ENCODE assay signal across 32 cellular contexts in the genomic region with DNA sequence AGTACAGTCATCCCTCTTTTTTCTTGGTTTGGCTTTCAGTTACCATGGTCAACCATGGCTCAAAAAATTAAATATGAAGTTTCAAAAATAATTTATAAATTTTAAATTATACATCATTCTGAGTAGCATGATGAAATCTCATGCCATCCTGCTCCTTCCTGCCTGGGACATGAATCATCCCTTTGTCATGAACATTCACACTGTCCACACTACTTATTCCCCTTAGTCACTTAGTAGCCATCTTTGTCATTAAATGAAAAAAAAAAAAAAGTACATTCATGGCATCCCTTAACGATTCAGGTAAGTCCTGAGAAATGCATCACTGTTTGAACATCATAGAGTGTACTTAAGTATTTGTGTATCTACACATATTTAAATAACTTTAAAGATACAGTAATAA.
DNase-seq lines count a peak whose midpoint lies in the region; ATAC-seq, FAIRE-seq and TF ChIP-seq lines count a peak whose summit lies in the region.
"Had no signal": no experiment of that assay in that cellular context is flagged by ENCODE, and none has a peak within 500 bp of the region (broad histone marks: within the 10 kb centered on the region; RNA-seq: fewer than 3 reads in every experiment).

No MANE protein-coding gene starts in this region.

- dilution Hi-C loops in mammary epithelial cell (cut with HindIII; ENCODE audit: low sequenced_read_pairs) = no loop called here

- H3K4me2 ChIP-seq in mammary epithelial cell (ENCODE audit: insufficient read depth, low read depth, low read length) = no peak overlapping the region

- no peaks in the 10 kb centered on the region for H3K79me2 ChIP-seq in mammary epithelial cell (ENCODE audit: insufficient read depth, low read length)

- no peaks in the 10 kb centered on the region for H3K4me1 ChIP-seq in mammary epithelial cell (ENCODE audit: insufficient read depth, low read length)
- H3K4me1 ChIP-seq: adrenal gland, BE2C, lower lobe of right lung, right lobe of liver, stomach, tibial artery had no signal

- no peaks in the 10 kb centered on the region for H3K27me3 Mint-ChIP-seq in immature natural killer cell (ENCODE audit: low read depth in 3 of 3)
- H3K27me3 Mint-ChIP-seq: activated CD4-positive, alpha-beta memory T cell treated with anti-CD3 and anti-CD28 coated beads for 36 hours; naive thymus-derived CD4-positive, alpha-beta T cell had no signal

- no peaks in the 10 kb centered on the region for H3K4me1 Mint-ChIP-seq in immature natural killer cell
- H3K4me1 Mint-ChIP-seq: naive thymus-derived CD4-positive, alpha-beta T cell had no signal

- H3K36me3 Mint-ChIP-seq in immature natural killer cell = no peaks in the 10 kb centered on the region
- H3K36me3 Mint-ChIP-seq: activated CD4-positive, alpha-beta memory T cell treated with anti-CD3 and anti-CD28 coated beads for 36 hours; CD8-positive, alpha-beta T cell; naive thymus-derived CD4-positive, alpha-beta T cell had no signal

- H3K9me3 ChIP-seq in mammary epithelial cell (replicated peaks; ENCODE audit: insufficient read depth, low read length) = no peaks in the 10 kb centered on the region
- H3K9me3 ChIP-seq: adrenal gland, BE2C, heart right ventricle, lower lobe of right lung, neutrophil, right lobe of liver, stomach, tibial artery had no signal

- ATAC-seq in HG02884 (IDR thresholded peaks at IDR 0.05; ENCODE audit: unreplicated experiment) (no peak), HG03571 (IDR thresholded peaks at IDR 0.05; ENCODE audit: unreplicated experiment) (no peak)
- ATAC-seq: CD8-positive, alpha-beta T cell; heart right ventricle; lower lobe of right lung; naive thymus-derived CD4-positive, alpha-beta T cell; right lobe of liver had no signal

- CTCF ChIA-PET in mammary epithelial cell (lab: Charles Lee; ENCODE audit: low non-redundant PET) = no interaction called here

- TF ChIP-seq CTCF in mammary epithelial cell (conservative IDR thresholded peaks at IDR 0.05 in 1 of 2, IDR thresholded peaks at IDR 0.05 in 1 of 2; ENCODE audit: extremely low read depth in 1 of 2, insufficient read depth in 1 of 2, low read depth in 1 of 2, low read length in 2 of 2) = no peak
- no peak for TF ChIP-seq CTCF in foreskin fibroblast (IDR thresholded peaks at IDR 0.05; ENCODE audit: low read depth, low read length)

- no peak overlapping the region for H2AFZ ChIP-seq in mammary epithelial cell (ENCODE audit: low read depth, low read length)

- no peaks in the 10 kb centered on the region for H4K20me1 ChIP-seq in mammary epithelial cell (ENCODE audit: insufficient read depth, low read length)

- in situ Hi-C loops in mammary epithelial cell (cut with MboI; ENCODE audit: low sequenced_read_pairs in 2 of 2) = no loop called here

- peak; percentile 50 for FAIRE-seq in RCC 7860 (lab: Jason Lieb, UNC)

- H3K4me3 ChIP-seq in mammary epithelial cell (replicated peaks in 1 of 3; ENCODE audit: insufficient read depth in 1 of 3, low read depth in 2 of 3, low read length in 3 of 3) = no peak overlapping the region
- no peak overlapping the region for H3K4me3 ChIP-seq in foreskin fibroblast (ENCODE audit: low read depth in 1 of 2, low read length in 2 of 2)
- H3K4me3 ChIP-seq: adrenal gland, heart right ventricle, lower lobe of right lung, right lobe of liver, stomach, tibial artery had no signal

- H3K4me3 Mint-ChIP-seq in immature natural killer cell = no peak overlapping the region
- H3K4me3 Mint-ChIP-seq: activated CD4-positive, alpha-beta memory T cell treated with anti-CD3 and anti-CD28 coated beads for 36 hours; activated T-helper 1 cell treated with anti-CD3 and anti-CD28 coated beads, Interleukin-12 subunit alpha, Interleukin-12 subunit beta, Interleukin-2, Interleukin-4 antibody, amounts not matched to agents 30 ng/mL and 10 ng/mL and 1 ng/mL, durations not matched to agents 14 hours and 24 hours and 36 hours; CD8-positive, alpha-beta T cell; naive thymus-derived CD4-positive, alpha-beta T cell had no signal

- H3K9me3 Mint-ChIP-seq in immature natural killer cell = peaks cover 3 to 48% (median 16%) of the 10 kb centered on the region in 6 donors

- no peak overlapping the region for H3K27ac Mint-ChIP-seq in immature natural killer cell
- H3K27ac Mint-ChIP-seq: activated CD4-positive, alpha-beta memory T cell treated with anti-CD3 and anti-CD28 coated beads for 36 hours; activated T-helper 1 cell treated with anti-CD3 and anti-CD28 coated beads, Interleukin-12 subunit alpha, Interleukin-12 subunit beta, Interleukin-2, Interleukin-4 antibody, amounts not matched to agents 30 ng/mL and 10 ng/mL and 1 ng/mL, durations not matched to agents 14 hours and 24 hours and 36 hours; CD8-positive, alpha-beta T cell; naive thymus-derived CD4-positive, alpha-beta T cell had no signal

- H3K9ac ChIP-seq in mammary epithelial cell (ENCODE audit: insufficient read depth, low read length) = no peak overlapping the region

- intact Hi-C loops in mammary epithelial cell (cut with micrococcal nuclease) = no loop called here

- DNase-seq in EL (peak; percentile 44), RCC 7860 (ENCODE audit: low spot score) (peak; percentile 62), mammary epithelial cell (peak; percentile 25), foreskin fibroblast (peak; percentile 22 to 63), immature natural killer cell (no peak), HUDEP-2 (lab: John Stamatoyannopoulos, UW; ENCODE audit: unreplicated experiment in 76 of 76) (no peak)
- DNase-seq: ACHN; activated CD4-positive, alpha-beta memory T cell treated with anti-CD3 and anti-CD28 coated beads for 36 hours; activated CD4-positive, alpha-beta T cell treated with anti-CD3 and anti-CD28 coated beads for 1 hour; activated CD8-positive, alpha-beta memory T cell treated with anti-CD3 and anti-CD28 coated beads, Interleukin-2, amount 50 U/mL, for 4 hours; activated naive CD4-positive, alpha-beta T cell treated with Interleukin-2 at 50 U/mL for 16 hours; adrenal gland; BE2C; CD8-positive, alpha-beta T cell; effector CD4-positive, alpha-beta T cell; heart right ventricle; lower lobe of right lung; MV-4-11; naive thymus-derived CD4-positive, alpha-beta T cell; NCI-H146; NCI-H446 treated with DMSO at 0.1 percent for 48 hours; NCI-H774; right lobe of liver; stimulated activated CD4-positive, alpha-beta T cell treated with anti-CD3 and anti-CD28 coated beads, Interleukin-12 subunit alpha, Interleukin-12 subunit beta, amount 100 ng/mL, for 4 hours; stimulated activated CD4-positive, alpha-beta T cell treated with anti-CD3 and anti-CD28 coated beads, Interleukin-4, amount 100 ng/mL, for 1 hour; stomach; tibial artery had no signal

- 57% methylated on average over 1 of the region's 1 CpG for WGBS in mammary epithelial cell (ENCODE audit: low coverage, missing lambda C conversion rate)

- H3K27me3 ChIP-seq in mammary epithelial cell (ENCODE audit: insufficient read depth, low read length) = no peaks in the 10 kb centered on the region
- H3K27me3 ChIP-seq: adrenal gland, BE2C, heart right ventricle, neutrophil, right lobe of liver, stomach, tibial artery had no signal

- H3K27ac ChIP-seq in mammary epithelial cell (ENCODE audit: insufficient read depth, low read depth, low read length) = peak overlapping the region; percentile 13
- H3K27ac ChIP-seq: adrenal gland, heart right ventricle, HL-60, lower lobe of right lung, neutrophil, right lobe of liver, stomach, tibial artery had no signal

- no TSS peak for BruUV-seq in mammary epithelial cell (replicated peaks; lab: Mats Ljungman, UMichigan)

- H3K36me3 ChIP-seq in mammary epithelial cell (ENCODE audit: insufficient read depth, low read length) = no peaks in the 10 kb centered on the region
- H3K36me3 ChIP-seq: adrenal gland, BE2C, heart right ventricle, lower lobe of right lung, neutrophil, right lobe of liver, stomach, tibial artery had no signal

Comparison
In these comparisons a context has a peak if more than half of its experiments do, and no peak if none do; other contexts are left out.
1. DNase-seq: peak in EL (single experiment), RCC 7860 (single experiment), mammary epithelial cell (single experiment) and foreskin fibroblast (2 of 2); none in immature natural killer cell (0 of 3) and HUDEP-2 (0 of 76).